1 cellular context compared by ENCODE assay signal in the genomic region with DNA sequence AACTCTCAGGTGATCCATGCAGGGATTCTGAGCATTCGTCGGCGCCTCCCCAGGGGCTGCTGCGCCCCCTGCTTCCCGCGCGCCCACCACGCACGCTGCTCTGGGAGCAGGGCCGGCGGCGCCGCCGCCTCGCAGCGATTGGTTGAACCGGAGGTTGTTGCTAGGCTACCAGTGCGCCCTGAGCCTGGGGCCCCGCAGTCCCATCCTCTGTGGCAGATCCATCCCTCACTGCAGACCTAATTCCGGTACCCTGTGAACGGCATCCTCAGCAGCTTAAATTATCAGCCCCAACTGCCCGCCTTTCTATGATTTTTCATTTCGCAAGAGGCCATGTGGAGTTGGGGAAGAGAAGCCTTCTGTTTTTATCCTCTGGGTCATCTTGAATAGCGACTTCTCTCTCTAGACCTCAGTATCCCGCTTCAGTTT.
TF ChIP-seq lines count a peak whose summit lies in the region.

No MANE protein-coding gene starts in this region.

TF ChIP-seq in H1, 55 proteins besides CTCF, POLR2A, EP300 and RAD21:
- TF ChIP-seq SRF (IDR thresholded peaks at IDR 0.05; ENCODE audit: low read depth, low read length) (no peak), CBX5 (IDR thresholded peaks at IDR 0.05; ENCODE audit: low read depth, low read length) (no peak), SUZ12 (IDR thresholded peaks at IDR 0.05; ENCODE audit: low read length) (no peak), SIN3A (conservative IDR thresholded peaks at IDR 0.05 in 1 of 2, IDR thresholded peaks at IDR 0.05 in 1 of 2; ENCODE audit: low read depth in 1 of 2, low read length in 2 of 2) (no peak), KDM1A (IDR thresholded peaks at IDR 0.05; ENCODE audit: borderline replicate concordance, low read length) (peak; percentile 41; the same call in 1 of the 2 replicates), SIX5 (IDR thresholded peaks at IDR 0.05; ENCODE audit: low read depth, low read length) (no peak), GTF2F1 (IDR thresholded peaks at IDR 0.05; ENCODE audit: borderline replicate concordance, low read depth, low read length) (no peak), SP2 (IDR thresholded peaks at IDR 0.05; ENCODE audit: low read length) (no peak), CHD2 (IDR thresholded peaks at IDR 0.05; ENCODE audit: low read length) (no peak), SAP30 (IDR thresholded peaks at IDR 0.05; ENCODE audit: insufficient read depth, insufficient replicate concordance, low read length) (no peak), CEBPB (IDR thresholded peaks at IDR 0.05; ENCODE audit: low read depth, low read length) (peak; percentile 29; the same call in 1 of the 2 replicates), PHF8 (conservative IDR thresholded peaks at IDR 0.05; ENCODE audit: low read depth, low read length) (no peak), POLR2AphosphoS5 (IDR thresholded peaks at IDR 0.05; ENCODE audit: low read depth, low read length) (no peak), JUND (IDR thresholded peaks at IDR 0.05; ENCODE audit: low read length) (no peak), TCF12 (IDR thresholded peaks at IDR 0.05; ENCODE audit: low read depth, low read length) (no peak), BACH1 (IDR thresholded peaks at IDR 0.05; ENCODE audit: low read length) (no peak), SP1 (IDR thresholded peaks at IDR 0.05; ENCODE audit: low read depth, low read length) (no peak), ZNF274 (IDR thresholded peaks at IDR 0.05; ENCODE audit: borderline replicate concordance, extremely low read depth, low read length) (no peak), RXRA (IDR thresholded peaks at IDR 0.05; ENCODE audit: insufficient read depth, low read depth, low read length) (no peak), EGR1 (IDR thresholded peaks at IDR 0.05; ENCODE audit: borderline replicate concordance, low read depth, low read length) (no peak), GABPA (IDR thresholded peaks at IDR 0.05; ENCODE audit: borderline replicate concordance, insufficient read depth, low read length) (no peak), RFX5 (IDR thresholded peaks at IDR 0.05; ENCODE audit: borderline replicate concordance, low read depth, low read length) (no peak), CHD1 (IDR thresholded peaks at IDR 0.05; ENCODE audit: low read depth, low read length) (no peak), HDAC2 (IDR thresholded peaks at IDR 0.05; ENCODE audit: borderline replicate concordance in 1 of 2, low read depth in 2 of 2, low read length in 2 of 2) (no peak), SIRT6 (IDR thresholded peaks at IDR 0.05; ENCODE audit: low read length) (no peak), SP4 (IDR thresholded peaks at IDR 0.05; ENCODE audit: low read length) (no peak), TEAD4 (IDR thresholded peaks at IDR 0.05; ENCODE audit: low read depth, low read length) (no peak), YY1 (IDR thresholded peaks at IDR 0.05; ENCODE audit: low read depth, low read length) (no peak), MAFK (IDR thresholded peaks at IDR 0.05; ENCODE audit: low read depth, low read length) (no peak)
- TF ChIP-seq, protein P1, sequence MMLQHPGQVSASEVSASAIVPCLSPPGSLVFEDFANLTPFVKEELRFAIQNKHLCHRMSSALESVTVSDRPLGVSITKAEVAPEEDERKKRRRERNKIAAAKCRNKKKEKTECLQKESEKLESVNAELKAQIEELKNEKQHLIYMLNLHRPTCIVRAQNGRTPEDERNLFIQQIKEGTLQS (IDR thresholded peaks at IDR 0.05; ENCODE audit: insufficient read depth, low read depth, low read length) = no peak
- TF ChIP-seq, protein P2, sequence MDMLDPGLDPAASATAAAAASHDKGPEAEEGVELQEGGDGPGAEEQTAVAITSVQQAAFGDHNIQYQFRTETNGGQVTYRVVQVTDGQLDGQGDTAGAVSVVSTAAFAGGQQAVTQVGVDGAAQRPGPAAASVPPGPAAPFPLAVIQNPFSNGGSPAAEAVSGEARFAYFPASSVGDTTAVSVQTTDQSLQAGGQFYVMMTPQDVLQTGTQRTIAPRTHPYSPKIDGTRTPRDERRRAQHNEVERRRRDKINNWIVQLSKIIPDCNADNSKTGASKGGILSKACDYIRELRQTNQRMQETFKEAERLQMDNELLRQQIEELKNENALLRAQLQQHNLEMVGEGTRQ (IDR thresholded peaks at IDR 0.05; ENCODE audit: low read length) = no peak
- TF ChIP-seq, protein P3, sequence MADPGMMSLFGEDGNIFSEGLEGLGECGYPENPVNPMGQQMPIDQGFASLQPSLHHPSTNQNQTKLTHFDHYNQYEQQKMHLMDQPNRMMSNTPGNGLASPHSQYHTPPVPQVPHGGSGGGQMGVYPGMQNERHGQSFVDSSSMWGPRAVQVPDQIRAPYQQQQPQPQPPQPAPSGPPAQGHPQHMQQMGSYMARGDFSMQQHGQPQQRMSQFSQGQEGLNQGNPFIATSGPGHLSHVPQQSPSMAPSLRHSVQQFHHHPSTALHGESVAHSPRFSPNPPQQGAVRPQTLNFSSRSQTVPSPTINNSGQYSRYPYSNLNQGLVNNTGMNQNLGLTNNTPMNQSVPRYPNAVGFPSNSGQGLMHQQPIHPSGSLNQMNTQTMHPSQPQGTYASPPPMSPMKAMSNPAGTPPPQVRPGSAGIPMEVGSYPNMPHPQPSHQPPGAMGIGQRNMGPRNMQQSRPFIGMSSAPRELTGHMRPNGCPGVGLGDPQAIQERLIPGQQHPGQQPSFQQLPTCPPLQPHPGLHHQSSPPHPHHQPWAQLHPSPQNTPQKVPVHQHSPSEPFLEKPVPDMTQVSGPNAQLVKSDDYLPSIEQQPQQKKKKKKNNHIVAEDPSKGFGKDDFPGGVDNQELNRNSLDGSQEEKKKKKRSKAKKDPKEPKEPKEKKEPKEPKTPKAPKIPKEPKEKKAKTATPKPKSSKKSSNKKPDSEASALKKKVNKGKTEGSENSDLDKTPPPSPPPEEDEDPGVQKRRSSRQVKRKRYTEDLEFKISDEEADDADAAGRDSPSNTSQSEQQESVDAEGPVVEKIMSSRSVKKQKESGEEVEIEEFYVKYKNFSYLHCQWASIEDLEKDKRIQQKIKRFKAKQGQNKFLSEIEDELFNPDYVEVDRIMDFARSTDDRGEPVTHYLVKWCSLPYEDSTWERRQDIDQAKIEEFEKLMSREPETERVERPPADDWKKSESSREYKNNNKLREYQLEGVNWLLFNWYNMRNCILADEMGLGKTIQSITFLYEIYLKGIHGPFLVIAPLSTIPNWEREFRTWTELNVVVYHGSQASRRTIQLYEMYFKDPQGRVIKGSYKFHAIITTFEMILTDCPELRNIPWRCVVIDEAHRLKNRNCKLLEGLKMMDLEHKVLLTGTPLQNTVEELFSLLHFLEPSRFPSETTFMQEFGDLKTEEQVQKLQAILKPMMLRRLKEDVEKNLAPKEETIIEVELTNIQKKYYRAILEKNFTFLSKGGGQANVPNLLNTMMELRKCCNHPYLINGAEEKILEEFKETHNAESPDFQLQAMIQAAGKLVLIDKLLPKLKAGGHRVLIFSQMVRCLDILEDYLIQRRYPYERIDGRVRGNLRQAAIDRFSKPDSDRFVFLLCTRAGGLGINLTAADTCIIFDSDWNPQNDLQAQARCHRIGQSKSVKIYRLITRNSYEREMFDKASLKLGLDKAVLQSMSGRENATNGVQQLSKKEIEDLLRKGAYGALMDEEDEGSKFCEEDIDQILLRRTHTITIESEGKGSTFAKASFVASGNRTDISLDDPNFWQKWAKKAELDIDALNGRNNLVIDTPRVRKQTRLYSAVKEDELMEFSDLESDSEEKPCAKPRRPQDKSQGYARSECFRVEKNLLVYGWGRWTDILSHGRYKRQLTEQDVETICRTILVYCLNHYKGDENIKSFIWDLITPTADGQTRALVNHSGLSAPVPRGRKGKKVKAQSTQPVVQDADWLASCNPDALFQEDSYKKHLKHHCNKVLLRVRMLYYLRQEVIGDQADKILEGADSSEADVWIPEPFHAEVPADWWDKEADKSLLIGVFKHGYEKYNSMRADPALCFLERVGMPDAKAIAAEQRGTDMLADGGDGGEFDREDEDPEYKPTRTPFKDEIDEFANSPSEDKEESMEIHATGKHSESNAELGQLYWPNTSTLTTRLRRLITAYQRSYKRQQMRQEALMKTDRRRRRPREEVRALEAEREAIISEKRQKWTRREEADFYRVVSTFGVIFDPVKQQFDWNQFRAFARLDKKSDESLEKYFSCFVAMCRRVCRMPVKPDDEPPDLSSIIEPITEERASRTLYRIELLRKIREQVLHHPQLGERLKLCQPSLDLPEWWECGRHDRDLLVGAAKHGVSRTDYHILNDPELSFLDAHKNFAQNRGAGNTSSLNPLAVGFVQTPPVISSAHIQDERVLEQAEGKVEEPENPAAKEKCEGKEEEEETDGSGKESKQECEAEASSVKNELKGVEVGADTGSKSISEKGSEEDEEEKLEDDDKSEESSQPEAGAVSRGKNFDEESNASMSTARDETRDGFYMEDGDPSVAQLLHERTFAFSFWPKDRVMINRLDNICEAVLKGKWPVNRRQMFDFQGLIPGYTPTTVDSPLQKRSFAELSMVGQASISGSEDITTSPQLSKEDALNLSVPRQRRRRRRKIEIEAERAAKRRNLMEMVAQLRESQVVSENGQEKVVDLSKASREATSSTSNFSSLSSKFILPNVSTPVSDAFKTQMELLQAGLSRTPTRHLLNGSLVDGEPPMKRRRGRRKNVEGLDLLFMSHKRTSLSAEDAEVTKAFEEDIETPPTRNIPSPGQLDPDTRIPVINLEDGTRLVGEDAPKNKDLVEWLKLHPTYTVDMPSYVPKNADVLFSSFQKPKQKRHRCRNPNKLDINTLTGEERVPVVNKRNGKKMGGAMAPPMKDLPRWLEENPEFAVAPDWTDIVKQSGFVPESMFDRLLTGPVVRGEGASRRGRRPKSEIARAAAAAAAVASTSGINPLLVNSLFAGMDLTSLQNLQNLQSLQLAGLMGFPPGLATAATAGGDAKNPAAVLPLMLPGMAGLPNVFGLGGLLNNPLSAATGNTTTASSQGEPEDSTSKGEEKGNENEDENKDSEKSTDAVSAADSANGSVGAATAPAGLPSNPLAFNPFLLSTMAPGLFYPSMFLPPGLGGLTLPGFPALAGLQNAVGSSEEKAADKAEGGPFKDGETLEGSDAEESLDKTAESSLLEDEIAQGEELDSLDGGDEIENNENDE (IDR thresholded peaks at IDR 0.05; ENCODE audit: insufficient replicate concordance, low read length) = no peak
- TF ChIP-seq, protein P4, sequence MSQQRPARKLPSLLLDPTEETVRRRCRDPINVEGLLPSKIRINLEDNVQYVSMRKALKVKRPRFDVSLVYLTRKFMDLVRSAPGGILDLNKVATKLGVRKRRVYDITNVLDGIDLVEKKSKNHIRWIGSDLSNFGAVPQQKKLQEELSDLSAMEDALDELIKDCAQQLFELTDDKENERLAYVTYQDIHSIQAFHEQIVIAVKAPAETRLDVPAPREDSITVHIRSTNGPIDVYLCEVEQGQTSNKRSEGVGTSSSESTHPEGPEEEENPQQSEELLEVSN (IDR thresholded peaks at IDR 0.05) = peak; percentile 71
- TF ChIP-seq, protein P5, sequence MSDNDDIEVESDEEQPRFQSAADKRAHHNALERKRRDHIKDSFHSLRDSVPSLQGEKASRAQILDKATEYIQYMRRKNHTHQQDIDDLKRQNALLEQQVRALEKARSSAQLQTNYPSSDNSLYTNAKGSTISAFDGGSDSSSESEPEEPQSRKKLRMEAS (IDR thresholded peaks at IDR 0.05) = peak; percentile 60
